ENCODE assay signal across 17 cellular contexts in the genomic region with DNA sequence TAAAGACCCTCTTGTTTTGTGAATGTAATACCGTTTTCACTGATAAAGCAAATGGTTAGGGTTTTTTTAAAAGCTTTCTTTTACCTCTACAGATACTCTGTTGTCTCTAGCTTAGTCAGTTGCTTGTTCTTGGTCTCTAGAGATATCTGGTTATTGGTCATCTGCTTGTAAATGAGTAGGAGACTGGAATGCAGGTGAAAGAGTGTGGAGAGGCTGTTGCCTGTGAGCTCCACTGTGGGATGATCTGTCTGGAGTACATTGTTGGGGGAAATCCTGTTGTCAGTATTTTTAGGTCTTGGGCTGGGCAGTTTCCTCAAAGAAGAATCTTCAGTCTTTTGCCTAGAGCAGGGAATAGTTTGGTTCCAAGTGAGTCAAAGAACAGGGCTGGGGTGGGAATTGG.
DNase-seq lines count a peak whose midpoint lies in the region; ATAC-seq and TF ChIP-seq lines count a peak whose summit lies in the region.
"Had no signal": no experiment of that assay in that cellular context is flagged by ENCODE, and none has a peak within 500 bp of the region (broad histone marks: within the 10 kb centered on the region; RNA-seq: fewer than 3 reads in every experiment).

No MANE protein-coding gene starts in this region.

- no peak overlapping the region for H3K4me3 ChIP-seq in upper lobe of right lung
- no peak overlapping the region for H3K4me3 ChIP-seq in lower lobe of right lung
- no peak overlapping the region for H3K4me3 ChIP-seq in vagina
- H3K4me3 ChIP-seq: heart left ventricle, stomach had no signal

- H3K9me3 ChIP-seq in upper lobe of right lung = no peaks in the 10 kb centered on the region
- no peaks in the 10 kb centered on the region for H3K9me3 ChIP-seq in lower lobe of right lung
- no peaks in the 10 kb centered on the region for H3K9me3 ChIP-seq in vagina
- H3K9me3 ChIP-seq: heart left ventricle, stomach had no signal

- H3K27ac ChIP-seq in 22Rv1 = peak overlapping the region; percentile 29; the same call in 1 of the 2 replicates
- no peak overlapping the region for H3K27ac ChIP-seq in upper lobe of right lung
- no peak overlapping the region for H3K27ac ChIP-seq in lower lobe of right lung
- H3K27ac ChIP-seq in vagina = no peak overlapping the region
- H3K27ac ChIP-seq: brain microvascular endothelial cell, heart left ventricle, stomach had no signal

- H3K36me3 ChIP-seq in upper lobe of right lung (peaks cover 94% of the 10 kb centered on the region), lower lobe of right lung (peaks cover 99% of the 10 kb centered on the region), vagina (peaks cover 0 to 74% of the 10 kb centered on the region in 2 donors)

- peak overlapping the region; percentile 55 for H3K27ac Mint-ChIP-seq in activated T-helper 1 cell treated with anti-CD3 and anti-CD28 coated beads, Interleukin-12 subunit alpha, Interleukin-12 subunit beta, Interleukin-2, Interleukin-4 antibody, amounts not matched to agents 30 ng/mL and 10 ng/mL and 1 ng/mL, durations not matched to agents 14 hours and 24 hours and 36 hours

- H3K4me3 Mint-ChIP-seq in activated T-helper 1 cell treated with anti-CD3 and anti-CD28 coated beads, Interleukin-12 subunit alpha, Interleukin-12 subunit beta, Interleukin-2, Interleukin-4 antibody, amounts not matched to agents 30 ng/mL and 10 ng/mL and 1 ng/mL, durations not matched to agents 14 hours and 24 hours and 36 hours = no peak overlapping the region

- H3K27me3 Mint-ChIP-seq in activated T-helper 1 cell treated with anti-CD3 and anti-CD28 coated beads, Interleukin-12 subunit alpha, Interleukin-12 subunit beta, Interleukin-2, Interleukin-4 antibody, amounts not matched to agents 30 ng/mL and 10 ng/mL and 1 ng/mL, durations not matched to agents 14 hours and 24 hours and 36 hours (ENCODE audit: insufficient read depth) = no peaks in the 10 kb centered on the region

- H3K4me1 ChIP-seq in upper lobe of right lung = no peaks in the 10 kb centered on the region
- no peaks in the 10 kb centered on the region for H3K4me1 ChIP-seq in lower lobe of right lung
- no peaks in the 10 kb centered on the region for H3K4me1 ChIP-seq in vagina
- H3K4me1 ChIP-seq: parathyroid adenoma, stomach had no signal

- H3K36me3 Mint-ChIP-seq in activated T-helper 1 cell treated with anti-CD3 and anti-CD28 coated beads, Interleukin-12 subunit alpha, Interleukin-12 subunit beta, Interleukin-2, Interleukin-4 antibody, amounts not matched to agents 30 ng/mL and 10 ng/mL and 1 ng/mL, durations not matched to agents 14 hours and 24 hours and 36 hours (ENCODE audit: low read depth) = peaks cover 49% of the 10 kb centered on the region

- H3K27me3 ChIP-seq in upper lobe of right lung (no peaks in the 10 kb centered on the region), lower lobe of right lung (ENCODE audit: low read depth) (no peaks in the 10 kb centered on the region), vagina (no peaks in the 10 kb centered on the region)
- H3K27me3 ChIP-seq: brain microvascular endothelial cell, heart left ventricle, stomach had no signal

- no peak for TF ChIP-seq CTCF in 22Rv1 (IDR thresholded peaks at IDR 0.05)
- TF ChIP-seq CTCF in upper lobe of right lung (IDR thresholded peaks at IDR 0.05) = no peak
- no peak for TF ChIP-seq CTCF in lower lobe of right lung (IDR thresholded peaks at IDR 0.05)
- no peak for TF ChIP-seq CTCF in vagina (IDR thresholded peaks at IDR 0.05)

- intact Hi-C loops in activated T-helper 1 cell treated with anti-CD3 and anti-CD28 coated beads, Interleukin-12 subunit alpha, Interleukin-12 subunit beta, Interleukin-2, Interleukin-4 antibody, amounts not matched to agents 30 ng/mL and 10 ng/mL and 1 ng/mL, durations not matched to agents 14 hours and 24 hours and 36 hours (cut with micrococcal nuclease) = no loop called here
- intact Hi-C loops in upper lobe of right lung (cut with DNase I) (no loop called here), lower lobe of right lung (cut with DNase I) (no loop called here), vagina (cut with DNase I) (no loop called here)

- no peak for ATAC-seq in upper lobe of right lung
- ATAC-seq in lower lobe of right lung = no peak
- ATAC-seq: Right ventricle myocardium inferior had no signal

- H3K4me1 Mint-ChIP-seq in activated T-helper 1 cell treated with anti-CD3 and anti-CD28 coated beads, Interleukin-12 subunit alpha, Interleukin-12 subunit beta, Interleukin-2, Interleukin-4 antibody, amounts not matched to agents 30 ng/mL and 10 ng/mL and 1 ng/mL, durations not matched to agents 14 hours and 24 hours and 36 hours (ENCODE audit: low read depth) = peaks cover 45% of the 10 kb centered on the region

- no peak for TF ChIP-seq POLR2A in vagina (IDR thresholded peaks at IDR 0.05)

- DNase-seq in COLO829 (ENCODE audit: low spot score) (peak; percentile 0), myocyte (ENCODE audit: low read depth) (peak; percentile 3), amniotic stem cell (lab: John Stamatoyannopoulos, UW) (no peak), upper lobe of right lung (no peak), lower lobe of right lung (no peak), vagina (ENCODE audit: extremely low spot score in 2 of 2) (no peak)
- DNase-seq in activated T-helper 1 cell treated with anti-CD3 and anti-CD28 coated beads, Interleukin-12 subunit alpha, Interleukin-12 subunit beta, Interleukin-2, Interleukin-4 antibody, amounts not matched to agents 30 ng/mL and 10 ng/mL and 1 ng/mL, durations not matched to agents 14 hours and 24 hours and 36 hours (ENCODE audit: low spot score) = no peak
- DNase-seq: activated CD4-positive, alpha-beta T cell treated with anti-CD3 and anti-CD28 coated beads for 48 hours; brain microvascular endothelial cell; heart left ventricle; kidney; NCI-H1436 treated with DMSO at 0.1 percent for 48 hours; NCI-H446; stomach had no signal

- no peaks in the 10 kb centered on the region for H3K9me3 Mint-ChIP-seq in activated T-helper 1 cell treated with anti-CD3 and anti-CD28 coated beads, Interleukin-12 subunit alpha, Interleukin-12 subunit beta, Interleukin-2, Interleukin-4 antibody, amounts not matched to agents 30 ng/mL and 10 ng/mL and 1 ng/mL, durations not matched to agents 14 hours and 24 hours and 36 hours

Comparison
In these comparisons a context has a peak if more than half of its experiments do, and no peak if none do; other contexts are left out.
1. DNase-seq: peak in COLO829 (single experiment) and myocyte (single experiment); none in activated T-helper 1 cell treated with anti-CD3 and anti-CD28 coated beads, Interleukin-12 subunit alpha, Interleukin-12 subunit beta, Interleukin-2, Interleukin-4 antibody, amounts not matched to agents 30 ng/mL and 10 ng/mL and 1 ng/mL, durations not matched to agents 14 hours and 24 hours and 36 hours (single experiment), amniotic stem cell (single experiment), upper lobe of right lung (single experiment), lower lobe of right lung (single experiment) and vagina (0 of 2).